1 cellular context compared by ENCODE assay signal in the genomic region with DNA sequence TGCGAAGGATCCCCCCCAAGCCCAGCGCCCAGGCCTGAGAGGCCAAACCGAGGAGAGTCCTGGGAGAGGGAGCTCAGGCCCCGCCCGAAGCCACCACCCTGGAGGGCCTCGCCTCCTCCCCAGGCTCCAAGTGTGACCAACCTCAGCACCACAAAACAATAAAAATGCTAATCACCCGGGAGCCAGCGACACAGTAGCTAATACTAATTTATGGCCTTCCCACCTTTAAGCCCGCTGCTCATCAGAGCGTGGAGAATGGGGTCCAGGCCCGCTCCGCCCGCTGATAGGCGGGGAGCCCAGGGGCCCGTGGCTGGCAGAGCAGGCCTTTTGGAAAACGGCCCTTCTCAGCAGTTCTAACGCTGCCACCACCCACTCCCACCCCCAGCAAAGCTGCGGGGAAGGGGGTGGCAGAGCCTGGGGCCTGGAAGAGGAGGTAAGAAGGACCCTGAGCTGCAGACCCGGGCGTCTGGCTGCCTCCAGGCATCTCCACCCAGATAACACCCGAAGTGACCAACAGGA.
A peak's percentile ranks its signal among the peaks of the same experiment; 100 is the strongest.
TF ChIP-seq lines count a peak whose summit lies in the region.

No MANE protein-coding gene starts in this region.

TF ChIP-seq in K562, 482 proteins besides CTCF, POLR2A, EP300 and RAD21 (continued from another document):
- TF ChIP-seq POLR2G (IDR thresholded peaks at IDR 0.05; ENCODE audit: low read depth, low read length): 0 out of 2 replicates have a peak, but pooled peaks have one; percentile 22
